In the genomic region with DNA sequence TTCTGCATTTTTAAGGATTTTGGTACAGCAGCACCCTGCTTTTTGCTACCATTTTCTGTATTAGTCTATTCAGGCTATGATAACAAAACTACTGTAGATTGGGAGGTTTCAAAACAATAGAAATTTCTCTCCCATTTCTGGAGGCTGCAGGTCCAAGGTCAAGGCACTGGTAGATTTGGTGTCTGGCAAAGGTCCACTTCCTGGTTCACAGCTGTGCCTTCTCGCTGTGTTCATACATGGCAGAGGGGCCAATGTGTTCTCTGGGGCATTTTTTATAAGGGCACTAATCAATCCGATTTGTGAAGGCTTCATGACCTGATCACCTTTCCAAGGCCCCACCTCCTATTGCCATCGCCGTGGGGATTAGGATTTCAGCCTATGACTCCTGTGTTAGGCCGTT, we compare ENCODE assay signal across 7 cellular contexts.
"Had no signal": no experiment of that assay in that cellular context is flagged by ENCODE, and none has a peak within 500 bp of the region (broad histone marks: within the 10 kb centered on the region; RNA-seq: fewer than 3 reads in every experiment).

No MANE protein-coding gene starts in this region.

- ATAC-seq: GM23338, HepG2 had no signal

- H3K4me3 ChIP-seq: GM23338 had no signal

- H3K4me1 Mint-ChIP-seq: GM23338, H9, IgD-negative memory B cell had no signal

- DNase-seq: H9, HCEC 1CT had no signal

- H3K4me3 Mint-ChIP-seq: GM23338, H9, IgD-negative memory B cell had no signal

- H3K27ac Mint-ChIP-seq: GM23338, H9, IgD-negative memory B cell had no signal

- FAIRE-seq: H1, H54, HepG2 had no signal
